In genomic region chr1:24926596-24927249, GRCh38 we compare ENCODE assay signal across 9 cellular contexts. TPM values are rescaled to one million over a fixed set of nuclear protein-coding genes. Genes with fewer than 3 reads are reported as not detected.
DNase-seq lines count a peak whose midpoint lies in the region; ATAC-seq and TF ChIP-seq lines count a peak whose summit lies in the region.
"Had no signal": no experiment of that assay in that cellular context is flagged by ENCODE, and none has a peak within 500 bp of the region (broad histone marks: within the 10 kb centered on the region; RNA-seq: fewer than 3 reads in every experiment).

No MANE protein-coding gene starts in this region.

- no peaks in the 10 kb centered on the region for H3K27me3 Mint-ChIP-seq in activated T-helper 2 cell treated with anti-CD3 and anti-CD28 coated beads, Interferon-gamma antibody, Interleukin-2, Interleukin-4, amounts not matched to agents 10 μg/mL and 5 μg/mL and 100 μg/mL, durations not matched to agents 14 hours and 24 hours and 36 hours (ENCODE audit: low read depth)

- peak overlapping the region; percentile 72 for H3K27ac Mint-ChIP-seq in activated T-helper 2 cell treated with anti-CD3 and anti-CD28 coated beads, Interferon-gamma antibody, Interleukin-2, Interleukin-4, amounts not matched to agents 10 μg/mL and 5 μg/mL and 100 μg/mL, durations not matched to agents 14 hours and 24 hours and 36 hours

- H3K4me1 Mint-ChIP-seq in activated T-helper 2 cell treated with anti-CD3 and anti-CD28 coated beads, Interferon-gamma antibody, Interleukin-2, Interleukin-4, amounts not matched to agents 10 μg/mL and 5 μg/mL and 100 μg/mL, durations not matched to agents 14 hours and 24 hours and 36 hours (ENCODE audit: low read depth): peaks cover 62% of the 10 kb centered on the region

- peaks cover 27% of the 10 kb centered on the region; the same call in 1 of the 2 replicates for H4K20me1 ChIP-seq in DOHH2 (ENCODE audit: control insufficient read depth, insufficient read depth, low read depth, low read length)

- TF ChIP-seq CTCF in DOHH2 (IDR thresholded peaks at IDR 0.05; ENCODE audit: low read depth, low read length, poor library complexity, severe bottlenecking): peak; percentile 11

- H3K27me3 ChIP-seq in DOHH2 (ENCODE audit: control insufficient read depth, low read length): no peaks in the 10 kb centered on the region
- H3K27me3 ChIP-seq in H7 (ENCODE audit: control insufficient read depth, insufficient read depth, low read length): peaks cover 66% of the 10 kb centered on the region
- H3K27me3 ChIP-seq in mononuclear cell (ENCODE audit: insufficient read depth, low read length): no peaks in the 10 kb centered on the region

- H3K36me3 Mint-ChIP-seq in activated T-helper 2 cell treated with anti-CD3 and anti-CD28 coated beads, Interferon-gamma antibody, Interleukin-2, Interleukin-4, amounts not matched to agents 10 μg/mL and 5 μg/mL and 100 μg/mL, durations not matched to agents 14 hours and 24 hours and 36 hours (ENCODE audit: low read depth): peaks cover 82% of the 10 kb centered on the region

- H3K4me3 Mint-ChIP-seq in activated T-helper 2 cell treated with anti-CD3 and anti-CD28 coated beads, Interferon-gamma antibody, Interleukin-2, Interleukin-4, amounts not matched to agents 10 μg/mL and 5 μg/mL and 100 μg/mL, durations not matched to agents 14 hours and 24 hours and 36 hours (ENCODE audit: low read depth): peak overlapping the region; percentile 93

- no peaks in the 10 kb centered on the region for H3K9me3 ChIP-seq in DOHH2 (ENCODE audit: control insufficient read depth, insufficient read depth, low read length)
- H3K9me3 ChIP-seq in mononuclear cell (ENCODE audit: low read depth, low read length): no peaks in the 10 kb centered on the region

- peak overlapping the region; percentile 82 for H3K4me2 ChIP-seq in DOHH2 (ENCODE audit: low read length)

- peaks cover 56% of the 10 kb centered on the region for H3K36me3 ChIP-seq in DOHH2 (ENCODE audit: control insufficient read depth, low read length)
- H3K36me3 ChIP-seq in H7 (replicated peaks; ENCODE audit: control insufficient read depth, insufficient read depth, low read length): no peaks in the 10 kb centered on the region

- intact Hi-C loops in activated T-helper 2 cell treated with anti-CD3 and anti-CD28 coated beads, Interferon-gamma antibody, Interleukin-2, Interleukin-4, amounts not matched to agents 10 μg/mL and 5 μg/mL and 100 μg/mL, durations not matched to agents 14 hours and 24 hours and 36 hours (cut with micrococcal nuclease): no loop called here

- H3K4me1 ChIP-seq in DOHH2 (ENCODE audit: control insufficient read depth, low read length): peaks cover 65% of the 10 kb centered on the region
- H3K4me1 ChIP-seq in mononuclear cell (ENCODE audit: insufficient read depth, low read length): peaks cover 82% of the 10 kb centered on the region

- ATAC-seq in HG03460 (IDR thresholded peaks at IDR 0.05; ENCODE audit: unreplicated experiment) (no peak), GM21619 (IDR thresholded peaks at IDR 0.05; ENCODE audit: unreplicated experiment) (no peak)

- H3K4me3 ChIP-seq in DOHH2 (ENCODE audit: low read length): peak overlapping the region; percentile 21; the same call in 1 of the 2 replicates
- no peak overlapping the region for H3K4me3 ChIP-seq in H7 (ENCODE audit: insufficient read depth, low read depth, low read length)
- H3K4me3 ChIP-seq in mononuclear cell (ENCODE audit: low read length): peak overlapping the region; percentile 85

- DNase-seq in H7 (peak; percentile 76), NCI-H2171 (lab: John Stamatoyannopoulos, UW) (no peak), SW 1271 (lab: John Stamatoyannopoulos, UW) (no peak)
- DNase-seq in activated T-helper 2 cell treated with anti-CD3 and anti-CD28 coated beads, Interferon-gamma antibody, Interleukin-2, Interleukin-4, amounts not matched to agents 10 μg/mL and 5 μg/mL and 100 μg/mL, durations not matched to agents 14 hours and 24 hours and 36 hours (ENCODE audit: low spot score): no peak
- DNase-seq: glutamatergic neuron had no signal

- H3K9me3 Mint-ChIP-seq in activated T-helper 2 cell treated with anti-CD3 and anti-CD28 coated beads, Interferon-gamma antibody, Interleukin-2, Interleukin-4, amounts not matched to agents 10 μg/mL and 5 μg/mL and 100 μg/mL, durations not matched to agents 14 hours and 24 hours and 36 hours: no peaks in the 10 kb centered on the region

- H3F3A ChIP-seq in DOHH2 (ENCODE audit: control insufficient read depth, insufficient read depth): no peaks in the 10 kb centered on the region

- peaks cover 65% of the 10 kb centered on the region for H3K79me2 ChIP-seq in DOHH2 (ENCODE audit: control insufficient read depth, low read length)

- H3K9me2 ChIP-seq in DOHH2 (replicated peaks; ENCODE audit: control insufficient read depth, low read length): no peaks in the 10 kb centered on the region

- no peak overlapping the region for H3K27ac ChIP-seq in DOHH2 (ENCODE audit: low read depth, low read length)

RNA-seq across cellular contexts. Expression of gene RUNX3, which starts 3.4 kb away (rescaled TPM):
- 1.3 and 3.5 TPM in 2 replicates for total RNA-seq in H7 (2014; rRNA removed; shearing (Covaris generic))
- 129 and 135 TPM in 2 replicates for total RNA-seq in activated T-helper 2 cell treated with anti-CD3 and anti-CD28 coated beads, Interferon-gamma antibody, Interleukin-2, Interleukin-4, amounts not matched to agents 10 μg/mL and 5 μg/mL and 100 μg/mL, durations not matched to agents 14 hours and 24 hours and 36 hours
- total RNA-seq in mononuclear cell: 76.4 TPM

Comparison
In these comparisons a context has a peak if more than half of its experiments do, and no peak if none do; other contexts are left out.
1. RNA of gene RUNX3, which starts 3.4 kb away (total RNA-seq): 129 to 135 TPM in activated T-helper 2 cell treated with anti-CD3 and anti-CD28 coated beads, Interferon-gamma antibody, Interleukin-2, Interleukin-4, amounts not matched to agents 10 μg/mL and 5 μg/mL and 100 μg/mL, durations not matched to agents 14 hours and 24 hours and 36 hours and 76.4 TPM in mononuclear cell (single experiment); 1.3 to 3.5 TPM in H7; every median in the first group is over 10 times any median in the second.